ENCODE assay signal across 8 cellular contexts in genomic region chr2:240584486-240585031, GRCh38. TPM values are rescaled to one million over a fixed set of nuclear protein-coding genes. Genes with fewer than 3 reads are reported as not detected.
DNase-seq lines count a peak whose midpoint lies in the region; ATAC-seq and TF ChIP-seq lines count a peak whose summit lies in the region.

No MANE protein-coding gene starts in this region.

- no peak for TF ChIP-seq CTCF in mucosa of descending colon (IDR thresholded peaks at IDR 0.05)

- H3K9me3 Mint-ChIP-seq in activated naive CD4-positive, alpha-beta T cell treated with anti-CD3 and anti-CD28 coated beads, Interleukin-2, amount 50 U/mL, for 72 hours, result no peaks in the 10 kb centered on the region

- ATAC-seq in Right ventricle myocardium superior (ENCODE audit: poor library complexity) (no peak), HG02642 (IDR thresholded peaks at IDR 0.05; ENCODE audit: poor library complexity, unreplicated experiment) (peak; percentile 60), mucosa of descending colon (no peak)
- no peak for ATAC-seq in activated naive CD4-positive, alpha-beta T cell treated with anti-CD3 and anti-CD28 coated beads, Interleukin-2, amount 50 U/mL, for 72 hours

- no peaks in the 10 kb centered on the region for H3K36me3 ChIP-seq in mucosa of descending colon (ENCODE audit: low read depth)

- DNase-seq in Right ventricle myocardium superior (peak; percentile 27), cardiac septum (ENCODE audit: low spot score) (no peak), NCI-H1436 treated with DMSO at 0.1 percent for 48 hours (lab: John Stamatoyannopoulos, UW) (peak; percentile 17), mucosa of descending colon (peak in 2 of 3 donors; percentile 37 to 60), NCI-H187 (lab: John Stamatoyannopoulos, UW) (no peak)
- no peak for DNase-seq in activated naive CD4-positive, alpha-beta T cell treated with anti-CD3 and anti-CD28 coated beads, Interleukin-2, amount 50 U/mL, for 72 hours (ENCODE audit: low spot score in 2 of 2)
- DNase-seq in activated effector memory CD4-positive, alpha-beta T cell treated with Interleukin-2 at 50 U/mL for 16 hours, result no peak

- no peak overlapping the region for H3K4me3 ChIP-seq in mucosa of descending colon

- H3K9me3 ChIP-seq in mucosa of descending colon, result no peaks in the 10 kb centered on the region

- H3K4me1 ChIP-seq in mucosa of descending colon (ENCODE audit: low read depth), result peaks cover 34% of the 10 kb centered on the region

- intact Hi-C loops in Right ventricle myocardium superior (cut with DNase I) (no loop called here), cardiac septum (cut with DNase I) (loop anchor here (5.0 to 10.0 kb wide), 2 partner anchors 560 to 563 kb away; partner anchors contain the start of genes NDUFA10 and PASK), mucosa of descending colon (cut with DNase I, micrococcal nuclease) (no loop called here)

- peak overlapping the region; percentile 70 to 96 for H3K27ac Mint-ChIP-seq in activated naive CD4-positive, alpha-beta T cell treated with anti-CD3 and anti-CD28 coated beads, Interleukin-2, amount 50 U/mL, for 72 hours

- peaks cover 6 to 8% of the 10 kb centered on the region in 2 donors for H3K36me3 Mint-ChIP-seq in activated naive CD4-positive, alpha-beta T cell treated with anti-CD3 and anti-CD28 coated beads, Interleukin-2, amount 50 U/mL, for 72 hours

RNA-seq across cellular contexts. Expression of gene CAPN10, which starts 2.0 kb away (rescaled TPM):
- total RNA-seq in Right ventricle myocardium superior, result 49.7 TPM
- total RNA-seq in cardiac septum, result 24.3 TPM
- total RNA-seq in activated naive CD4-positive, alpha-beta T cell treated with anti-CD3 and anti-CD28 coated beads, Interleukin-2, amount 50 U/mL, for 72 hours, result 10 to 100 TPM; 28.9 to 39.0 TPM
- total RNA-seq in mucosa of descending colon, result 10 to 100 TPM; 34.0 to 55.5 (median 40.4) TPM

RNA-seq across cellular contexts. Expression of gene RNPEPL1, which starts 16.3 kb away (rescaled TPM):
- total RNA-seq in Right ventricle myocardium superior (89.5 TPM), cardiac septum (73.8 TPM), mucosa of descending colon (100 to 1,000 TPM in 1 of 3 donors, 10 to 100 TPM in 2; 76.4 to 119 (median 76.9) TPM)
- total RNA-seq in activated naive CD4-positive, alpha-beta T cell treated with anti-CD3 and anti-CD28 coated beads, Interleukin-2, amount 50 U/mL, for 72 hours, result 10 to 100 TPM; 22.6 to 51.2 TPM

RNA-seq across cellular contexts. Expression of gene DUSP28, which starts 24.4 kb away (rescaled TPM):
- 11.5 TPM for total RNA-seq in Right ventricle myocardium superior
- total RNA-seq in cardiac septum, result 9.7 TPM
- 1 to 10 TPM; 3.8 to 5.4 TPM for total RNA-seq in activated naive CD4-positive, alpha-beta T cell treated with anti-CD3 and anti-CD28 coated beads, Interleukin-2, amount 50 U/mL, for 72 hours
- 1 to 10 TPM; 3.5 to 5.3 (median 4.3) TPM for total RNA-seq in mucosa of descending colon

RNA-seq across cellular contexts. Expression of gene ANKMY1, which starts 26.8 kb away (rescaled TPM):
- 5.6 TPM for total RNA-seq in Right ventricle myocardium superior
- total RNA-seq in cardiac septum, result 8.2 TPM
- total RNA-seq in activated naive CD4-positive, alpha-beta T cell treated with anti-CD3 and anti-CD28 coated beads, Interleukin-2, amount 50 U/mL, for 72 hours, result 10 to 100 TPM; 15.4 to 22.1 TPM
- 10 to 100 TPM; 23.0 to 32.7 (median 23.5) TPM for total RNA-seq in mucosa of descending colon

RNA-seq across cellular contexts. Expression of gene GPR35, which starts 40.7 kb away (rescaled TPM):
- total RNA-seq in Right ventricle myocardium superior, result 2.0 TPM
- 1.5 TPM for total RNA-seq in cardiac septum
- 1 to 10 TPM; 1.5 to 7.9 TPM for total RNA-seq in activated naive CD4-positive, alpha-beta T cell treated with anti-CD3 and anti-CD28 coated beads, Interleukin-2, amount 50 U/mL, for 72 hours
- total RNA-seq in mucosa of descending colon, result 100 to 1,000 TPM in 1 of 3 donors, 10 to 100 TPM in 2; 47.1 to 132 (median 76.8) TPM

Comparison
In these comparisons a context has a peak if more than half of its experiments do, and no peak if none do; other contexts are left out.
1. DNase-seq: peak in Right ventricle myocardium superior (single experiment), NCI-H1436 treated with DMSO at 0.1 percent for 48 hours (single experiment) and mucosa of descending colon (2 of 3); none in cardiac septum (single experiment), activated naive CD4-positive, alpha-beta T cell treated with anti-CD3 and anti-CD28 coated beads, Interleukin-2, amount 50 U/mL, for 72 hours (0 of 2), activated effector memory CD4-positive, alpha-beta T cell treated with Interleukin-2 at 50 U/mL for 16 hours (single experiment) and NCI-H187 (0 of 2).